12 cellular contexts compared by ENCODE assay signal in genomic region chr20:4090756-4091331, GRCh38. TPM values are rescaled to one million over a fixed set of nuclear protein-coding genes. Genes with fewer than 3 reads are reported as not detected.
A peak's percentile ranks its signal among the peaks of the same experiment; 100 is the strongest.
DNase-seq lines count a peak whose midpoint lies in the region; ATAC-seq and TF ChIP-seq lines count a peak whose summit lies in the region.
"Had no signal": no experiment of that assay in that cellular context is flagged by ENCODE, and none has a peak within 500 bp of the region (broad histone marks: within the 10 kb centered on the region; RNA-seq: fewer than 3 reads in every experiment).

No MANE protein-coding gene starts in this region.

- TF ChIP-seq CTCF in epithelial cell of esophagus (IDR thresholded peaks at IDR 0.05; ENCODE audit: insufficient read depth, low read depth, low read length, missing control alignments), result no peak

- WGBS in trophoblast cell (ENCODE audit: extremely low coverage, insufficient coverage, insufficient read length), result no CpG with 5 or more reads among the region's 3 CpGs

- no peak overlapping the region for H4K91ac ChIP-seq in trophoblast cell (ENCODE audit: low read depth, low read length)

- no peaks in the 10 kb centered on the region for H3K27me3 ChIP-seq in trophoblast cell (ENCODE audit: insufficient read depth, low read length)

- no peaks in the 10 kb centered on the region for H3K79me1 ChIP-seq in trophoblast cell (ENCODE audit: low read length)

- H3K18ac ChIP-seq in trophoblast cell (ENCODE audit: low read length), result no peak overlapping the region

- no peak overlapping the region for H2BK120ac ChIP-seq in trophoblast cell (ENCODE audit: insufficient read depth, low read length, poor library complexity)

- no peak overlapping the region for H4K8ac ChIP-seq in trophoblast cell (ENCODE audit: low read depth, low read length)

- no peak overlapping the region for H3K4ac ChIP-seq in trophoblast cell (ENCODE audit: low read depth, low read length)

- no peak overlapping the region for H3K4me3 ChIP-seq in epithelial cell of esophagus (ENCODE audit: low read length)
- H3K4me3 ChIP-seq in trophoblast cell (ENCODE audit: low read depth, low read length), result no peak overlapping the region

- no peak overlapping the region for H3K9ac ChIP-seq in trophoblast cell (ENCODE audit: low read length)

- no peak overlapping the region for H3K4me2 ChIP-seq in trophoblast cell (ENCODE audit: low read length)

- ATAC-seq in HG03432 (IDR thresholded peaks at IDR 0.05; ENCODE audit: unreplicated experiment), result no peak
- ATAC-seq: T-helper 17 cell had no signal

- H3K4me1 ChIP-seq in trophoblast cell (ENCODE audit: control insufficient read depth in 1 of 2, insufficient read depth in 2 of 2, low read length in 2 of 2), result no peaks in the 10 kb centered on the region

- no peak overlapping the region for H2AK5ac ChIP-seq in trophoblast cell (ENCODE audit: low read length)

- H2BK5ac ChIP-seq in trophoblast cell (ENCODE audit: low read depth, low read length, poor library complexity), result no peak overlapping the region

- DNase-seq in EH (ENCODE audit: low read depth) (peak; percentile 92), M059J (ENCODE audit: low read depth) (peak; percentile 88), epithelial cell of esophagus (ENCODE audit: low read depth) (peak; percentile 44), trophoblast cell (peak; percentile 49 to 66), SHP77 (lab: John Stamatoyannopoulos, UW) (no peak)
- no peak for DNase-seq in stimulated activated CD4-positive, alpha-beta T cell treated with anti-CD3 and anti-CD28 coated beads, Interleukin-15, amount 100 ng/mL, for 24 hours
- DNase-seq: caudate nucleus; H7; NCI-H1092; stimulated activated naive B cell treated with anti-CD40 and anti-IgM and Interleukin-4, amounts not matched to agents 10 μg/mL and 1 μg/mL and 100 μg/mL, for 72 hours; T-helper 17 cell had no signal

- H3K79me2 ChIP-seq in trophoblast cell (ENCODE audit: control insufficient read depth, insufficient read depth, low read length, poor library complexity), result no peaks in the 10 kb centered on the region

- no peak overlapping the region for H4K12ac ChIP-seq in trophoblast cell (ENCODE audit: low read depth, low read length)

- H3K9me3 ChIP-seq in trophoblast cell (ENCODE audit: insufficient read depth, low read depth, low read length), result peaks cover 2% of the 10 kb centered on the region

- H3K23ac ChIP-seq in trophoblast cell (ENCODE audit: low read length), result no peak overlapping the region

- no peaks in the 10 kb centered on the region for H3K36me3 ChIP-seq in trophoblast cell (ENCODE audit: control insufficient read depth in 1 of 2, insufficient read depth in 2 of 2, low read length in 2 of 2)

- H3K14ac ChIP-seq in trophoblast cell (ENCODE audit: low read length), result no peak overlapping the region

- H2AFZ ChIP-seq in trophoblast cell (ENCODE audit: insufficient read depth, low read length, poor library complexity), result no peak overlapping the region

- no peak overlapping the region for H3K27ac ChIP-seq in trophoblast cell (ENCODE audit: low read depth, low read length)

- H2BK12ac ChIP-seq in trophoblast cell (ENCODE audit: low read length), result no peak overlapping the region

RNA-seq across cellular contexts. Expression of gene SMOX, which starts 57.8 kb away (rescaled TPM):
- total RNA-seq in M059J (2014; rRNA removed; shearing (Covaris generic)), result 56.5 and 67.0 TPM in 2 replicates
- 33.1 and 36.6 TPM in 2 replicates for polyA plus RNA-seq in trophoblast cell (2013)

Comparison
In these comparisons a context has a peak if more than half of its experiments do, and no peak if none do; other contexts are left out.
1. DNase-seq: peak in EH (single experiment), M059J (single experiment), epithelial cell of esophagus (single experiment) and trophoblast cell (2 of 2); none in SHP77 (0 of 2) and stimulated activated CD4-positive, alpha-beta T cell treated with anti-CD3 and anti-CD28 coated beads, Interleukin-15, amount 100 ng/mL, for 24 hours (single experiment).